In genomic region chr3:187101184-187102072, GRCh38 we compare ENCODE assay signal across 8 cellular contexts. TPM values are rescaled to one million over a fixed set of nuclear protein-coding genes. Genes with fewer than 3 reads are reported as not detected.
DNase-seq lines count a peak whose midpoint lies in the region; ATAC-seq and TF ChIP-seq lines count a peak whose summit lies in the region.

No MANE protein-coding gene starts in this region.

- no peak overlapping the region for H2BK5ac ChIP-seq in H9 (ENCODE audit: insufficient read length, low read length)

- peak overlapping the region; percentile 38 for H3K4me3 ChIP-seq in epithelial cell of proximal tubule (ENCODE audit: low read depth, low read length)
- peak overlapping the region; percentile 35 for H3K4me3 ChIP-seq in suprapubic skin

- no peaks in the 10 kb centered on the region for H3K23me2 ChIP-seq in H9 (ENCODE audit: insufficient read length, low read depth, low read length, poor library complexity, severe bottlenecking)

- CTCF ChIA-PET in activated CD8-positive, alpha-beta T cell treated with anti-CD3 and anti-CD28 coated beads for 36 hours (lab: Charles Lee) = interaction anchor here (0.8 to 5.7 kb wide), 12 partner anchors 8 to 252 kb away, joined by 3 to 63 read pairs (median 4); partner anchors contain the start of gene RPL39L

- no peak overlapping the region for H3K56ac ChIP-seq in H9 (ENCODE audit: insufficient read length, low read depth, low read length)

- no peak overlapping the region for H3K23ac ChIP-seq in H9 (ENCODE audit: insufficient read length, low read depth, low read length)

- H4K8ac ChIP-seq in H9 (replicated peaks; ENCODE audit: insufficient read length, low read depth, low read length) = no peak overlapping the region

- H3K4me2 ChIP-seq in H9 (ENCODE audit: insufficient read depth, insufficient read length, low read length) = no peak overlapping the region

- H3K18ac ChIP-seq in H9 (ENCODE audit: insufficient read length, low read depth, low read length) = no peak overlapping the region

- peaks cover 13% of the 10 kb centered on the region for H3K4me1 ChIP-seq in suprapubic skin
- H3K4me1 ChIP-seq in H9 (ENCODE audit: insufficient read depth, low read length) = peaks cover 7% of the 10 kb centered on the region; the same call in 1 of the 2 replicates

- no peaks in the 10 kb centered on the region for H3K36me3 Mint-ChIP-seq in activated CD8-positive, alpha-beta T cell treated with anti-CD3 and anti-CD28 coated beads for 36 hours (ENCODE audit: low read depth)
- peaks cover 7% of the 10 kb centered on the region for H3K36me3 Mint-ChIP-seq in natural killer cell treated with Interleukin-12 subunit alpha and Interleukin-12 subunit beta and Interleukin-15 and Interleukin-18, amount 100 ng/mL, for 72 hours
- H3K36me3 Mint-ChIP-seq in H9 (ENCODE audit: insufficient read depth in 1 of 3, low read depth in 3 of 3) = peaks cover 2 to 18% (median 2%) of the 10 kb centered on the region in 3 experiments; a peak in 3 of 7 replicates

- no peaks in the 10 kb centered on the region for H3K36me3 ChIP-seq in suprapubic skin

- H3K14ac ChIP-seq in H9 (ENCODE audit: insufficient read depth, low read length) = no peak overlapping the region

- TF ChIP-seq POLR2A in suprapubic skin (IDR thresholded peaks at IDR 0.05) = no peak

- H3T11ph ChIP-seq in H9 (ENCODE audit: low read length) = no peak overlapping the region

- peak overlapping the region; percentile 20 for H3K27ac ChIP-seq in suprapubic skin
- H3K27ac ChIP-seq in H9 (ENCODE audit: insufficient read length, low read depth, low read length) = no peak overlapping the region

- no peak for TF ChIP-seq EP300 in suprapubic skin (IDR thresholded peaks at IDR 0.05)

- peaks cover 29% of the 10 kb centered on the region for H3K4me1 Mint-ChIP-seq in activated CD8-positive, alpha-beta T cell treated with anti-CD3 and anti-CD28 coated beads for 36 hours (ENCODE audit: low read depth)
- H3K4me1 Mint-ChIP-seq in natural killer cell treated with Interleukin-12 subunit alpha and Interleukin-12 subunit beta and Interleukin-15 and Interleukin-18, amount 100 ng/mL, for 72 hours (ENCODE audit: low read depth in 2 of 2) = peaks cover 32 to 47% of the 10 kb centered on the region in 2 donors
- H3K4me1 Mint-ChIP-seq in H9 = peaks cover 8 to 12% of the 10 kb centered on the region in 2 experiments

- H2AFZ ChIP-seq in H9 (ENCODE audit: low read length) = no peak overlapping the region

- H3K79me1 ChIP-seq in H9 (ENCODE audit: insufficient read depth, low read depth, low read length, poor library complexity, severe bottlenecking) = no peaks in the 10 kb centered on the region

- H3K27ac Mint-ChIP-seq in activated CD8-positive, alpha-beta T cell treated with anti-CD3 and anti-CD28 coated beads for 36 hours = peak overlapping the region; percentile 26
- peak overlapping the region in 1 of 2 donors; percentile 42 for H3K27ac Mint-ChIP-seq in natural killer cell treated with Interleukin-12 subunit alpha and Interleukin-12 subunit beta and Interleukin-15 and Interleukin-18, amount 100 ng/mL, for 72 hours
- peak overlapping the region in 1 of 3 experiments; percentile 27; a peak in 2 of 7 replicates for H3K27ac Mint-ChIP-seq in H9

- peak; percentile 64 for ATAC-seq in GM18511 (IDR thresholded peaks at IDR 0.05; ENCODE audit: unreplicated experiment)
- peak; percentile 73 for ATAC-seq in activated CD8-positive, alpha-beta T cell treated with anti-CD3 and anti-CD28 coated beads for 36 hours
- peak; percentile 64 for ATAC-seq in natural killer cell treated with Interleukin-12 subunit alpha and Interleukin-12 subunit beta and Interleukin-15 and Interleukin-18, amount 100 ng/mL, for 72 hours

- intact Hi-C loops in activated CD8-positive, alpha-beta T cell treated with anti-CD3 and anti-CD28 coated beads for 36 hours (cut with micrococcal nuclease) = no loop called here

- H4K91ac ChIP-seq in H9 (ENCODE audit: insufficient read length, low read depth, low read length) = no peak overlapping the region

- H3K79me2 ChIP-seq in H9 (ENCODE audit: insufficient read depth, low read length) = no peaks in the 10 kb centered on the region

- TF ChIP-seq CTCF in activated CD8-positive, alpha-beta T cell treated with anti-CD3 and anti-CD28 coated beads for 36 hours (IDR thresholded peaks at IDR 0.05) = no peak
- TF ChIP-seq CTCF in epithelial cell of proximal tubule (conservative IDR thresholded peaks at IDR 0.05; ENCODE audit: low read depth, low read length) = no peak
- TF ChIP-seq CTCF in suprapubic skin (IDR thresholded peaks at IDR 0.05) = no peak
- no peak for TF ChIP-seq CTCF in H9 (conservative IDR thresholded peaks at IDR 0.05)

- H3K9me3 ChIP-seq in suprapubic skin = no peaks in the 10 kb centered on the region
- H3K9me3 ChIP-seq in H9 (ENCODE audit: control insufficient read depth, low read depth, low read length) = no peaks in the 10 kb centered on the region

- no peak overlapping the region for H3K4ac ChIP-seq in H9 (ENCODE audit: low read depth, low read length)

- no peak overlapping the region for H2BK120ac ChIP-seq in H9 (ENCODE audit: low read depth, low read length, poor library complexity, severe bottlenecking)

- no peak overlapping the region for H3K9ac ChIP-seq in H9 (ENCODE audit: extremely low read depth, insufficient read length, low read length)

- peak; percentile 58 for DNase-seq in LoVo (ENCODE audit: low spot score)
- DNase-seq in activated CD8-positive, alpha-beta T cell treated with anti-CD3 and anti-CD28 coated beads for 36 hours = peak; percentile 66
- DNase-seq in epithelial cell of proximal tubule (ENCODE audit: low read depth) = peak; percentile 16
- peak; percentile 65 for DNase-seq in natural killer cell treated with Interleukin-12 subunit alpha and Interleukin-12 subunit beta and Interleukin-15 and Interleukin-18, amount 100 ng/mL, for 72 hours (ENCODE audit: low spot score)
- DNase-seq in suprapubic skin (ENCODE audit: low spot score in 2 of 2) = peak in 1 of 2 donors; percentile 75
- DNase-seq in NCI-H524 treated with DMSO at 0.1 percent for 48 hours (lab: John Stamatoyannopoulos, UW) = no peak
- no peak for DNase-seq in H9

- 47% methylated on average over 9 of the region's 9 CpGs for WGBS in suprapubic skin
- WGBS in H9 (ENCODE audit: extremely low coverage, insufficient read length, low lambda C conversion rate) = no CpG with 5 or more reads among the region's 9 CpGs

- H2BK20ac ChIP-seq in H9 (ENCODE audit: low read depth, low read length, poor library complexity, severe bottlenecking) = no peak overlapping the region

- H3K9me3 Mint-ChIP-seq in activated CD8-positive, alpha-beta T cell treated with anti-CD3 and anti-CD28 coated beads for 36 hours = peaks cover 8% of the 10 kb centered on the region
- H3K9me3 Mint-ChIP-seq in natural killer cell treated with Interleukin-12 subunit alpha and Interleukin-12 subunit beta and Interleukin-15 and Interleukin-18, amount 100 ng/mL, for 72 hours = peaks cover 5% of the 10 kb centered on the region
- peaks cover 18 to 23% of the 10 kb centered on the region in 2 experiments; a peak in 4 of 5 replicates for H3K9me3 Mint-ChIP-seq in H9

- H4K5ac ChIP-seq in H9 (ENCODE audit: insufficient read length, low read depth, low read length) = no peak overlapping the region

- no peak overlapping the region for H2BK12ac ChIP-seq in H9 (ENCODE audit: insufficient read length, low read depth, low read length)

- H2BK15ac ChIP-seq in H9 (ENCODE audit: low read depth, low read length) = no peak overlapping the region

- no peaks in the 10 kb centered on the region for H3K27me3 Mint-ChIP-seq in activated CD8-positive, alpha-beta T cell treated with anti-CD3 and anti-CD28 coated beads for 36 hours
- peaks cover 10 to 18% of the 10 kb centered on the region in 2 donors for H3K27me3 Mint-ChIP-seq in natural killer cell treated with Interleukin-12 subunit alpha and Interleukin-12 subunit beta and Interleukin-15 and Interleukin-18, amount 100 ng/mL, for 72 hours
- H3K27me3 Mint-ChIP-seq in H9 (ENCODE audit: low read depth) = no peaks in the 10 kb centered on the region

- H3K4me3 Mint-ChIP-seq in activated CD8-positive, alpha-beta T cell treated with anti-CD3 and anti-CD28 coated beads for 36 hours = no peak overlapping the region
- H3K4me3 Mint-ChIP-seq in natural killer cell treated with Interleukin-12 subunit alpha and Interleukin-12 subunit beta and Interleukin-15 and Interleukin-18, amount 100 ng/mL, for 72 hours = peak overlapping the region; percentile 60
- no peak overlapping the region for H3K4me3 Mint-ChIP-seq in H9

- no peaks in the 10 kb centered on the region for H4K20me1 ChIP-seq in H9 (ENCODE audit: control insufficient read depth, insufficient read depth, insufficient read length)

- no peak overlapping the region for H2AK5ac ChIP-seq in H9 (ENCODE audit: insufficient read length, low read length)

- H3K27me3 ChIP-seq in suprapubic skin (no peaks in the 10 kb centered on the region), H9 (ENCODE audit: insufficient read depth, low read length) (no peaks in the 10 kb centered on the region)

- POLR2A ChIA-PET in activated CD8-positive, alpha-beta T cell treated with anti-CD3 and anti-CD28 coated beads for 36 hours (lab: Charles Lee) = interaction anchor here (0.9 to 1.0 kb wide), 2 partner anchors 24 to 117 kb away, joined by 3 read pairs; no protein-coding TSS in a partner anchor

RNA-seq across cellular contexts. Expression of gene RPL39L, which starts 37.9 kb away (rescaled TPM):
- total RNA-seq in activated CD8-positive, alpha-beta T cell treated with anti-CD3 and anti-CD28 coated beads for 36 hours = 10 to 100 TPM; 12.1 to 16.2 TPM
- total RNA-seq in epithelial cell of proximal tubule (35.0 and 75.1 TPM in 2 replicates), suprapubic skin (10 to 100 TPM in 3 of 4 donors, 1 to 10 TPM in 1; 7.1 to 12.2 (median 11.0) TPM), H9 (2021) (70.8 and 71.7 TPM in 2 replicates)
- 1 to 10 TPM; 6.3 to 9.2 TPM for total RNA-seq in natural killer cell treated with Interleukin-12 subunit alpha and Interleukin-12 subunit beta and Interleukin-15 and Interleukin-18, amount 100 ng/mL, for 72 hours

Comparison
In these comparisons a context has a peak if more than half of its experiments do, and no peak if none do; other contexts are left out.
1. DNase-seq: peak in LoVo (single experiment), activated CD8-positive, alpha-beta T cell treated with anti-CD3 and anti-CD28 coated beads for 36 hours (single experiment), epithelial cell of proximal tubule (single experiment) and natural killer cell treated with Interleukin-12 subunit alpha and Interleukin-12 subunit beta and Interleukin-15 and Interleukin-18, amount 100 ng/mL, for 72 hours (single experiment); none in NCI-H524 treated with DMSO at 0.1 percent for 48 hours (single experiment) and H9 (single experiment).
2. Peak in every context shown above with its lines, with median percentiles within 50 percentile points of each other: ATAC-seq.